1 cellular context compared by ENCODE assay signal in genomic region chr19:3478409-3479176, GRCh38.
TF ChIP-seq lines count a peak whose summit lies in the region.

No MANE protein-coding gene starts in this region.

TF ChIP-seq in SK-N-SH, 30 proteins besides CTCF, POLR2A, EP300 and RAD21:
- TF ChIP-seq USF2 (IDR thresholded peaks at IDR 0.05; ENCODE audit: borderline replicate concordance, low read depth, low read length): no peak
- TF ChIP-seq JUND (IDR thresholded peaks at IDR 0.05): no peak
- TF ChIP-seq MAX (IDR thresholded peaks at IDR 0.05; ENCODE audit: low read depth): no peak
- no peak for TF ChIP-seq GATA2 (CRISPR knock-in tag; IDR thresholded peaks at IDR 0.05)
- TF ChIP-seq MEF2A (IDR thresholded peaks at IDR 0.05; ENCODE audit: borderline replicate concordance, low read depth): no peak
- TF ChIP-seq NRF1 (IDR thresholded peaks at IDR 0.05; ENCODE audit: low read depth, low read length): no peak
- no peak for TF ChIP-seq FOSL2 (IDR thresholded peaks at IDR 0.05; ENCODE audit: borderline replicate concordance, low read depth)
- no peak for TF ChIP-seq POLR2AphosphoS5 (IDR thresholded peaks at IDR 0.05; ENCODE audit: low read depth, low read length)
- TF ChIP-seq RXRA (IDR thresholded peaks at IDR 0.05; ENCODE audit: borderline replicate concordance, low read depth): no peak
- TF ChIP-seq ZBTB33 (IDR thresholded peaks at IDR 0.05; ENCODE audit: borderline replicate concordance, low read depth): no peak
- TF ChIP-seq CHD2 (IDR thresholded peaks at IDR 0.05; ENCODE audit: low read length, partially characterized antibody): no peak
- TF ChIP-seq ELF1 (IDR thresholded peaks at IDR 0.05): no peak
- TF ChIP-seq FOXM1 (IDR thresholded peaks at IDR 0.05; ENCODE audit: low read depth): no peak
- no peak for TF ChIP-seq SMC3 (IDR thresholded peaks at IDR 0.05; ENCODE audit: low read depth, low read length)
- TF ChIP-seq USF1 (IDR thresholded peaks at IDR 0.05; ENCODE audit: borderline replicate concordance, low read depth): no peak
- TF ChIP-seq RFX5 (IDR thresholded peaks at IDR 0.05; ENCODE audit: low read length): no peak
- no peak for TF ChIP-seq NFIC (IDR thresholded peaks at IDR 0.05; ENCODE audit: borderline replicate concordance)
- TF ChIP-seq TEAD4 (IDR thresholded peaks at IDR 0.05; ENCODE audit: borderline replicate concordance, insufficient read depth): no peak
